Comparison of ENCODE assay signal across 1 cellular context in the genomic region with DNA sequence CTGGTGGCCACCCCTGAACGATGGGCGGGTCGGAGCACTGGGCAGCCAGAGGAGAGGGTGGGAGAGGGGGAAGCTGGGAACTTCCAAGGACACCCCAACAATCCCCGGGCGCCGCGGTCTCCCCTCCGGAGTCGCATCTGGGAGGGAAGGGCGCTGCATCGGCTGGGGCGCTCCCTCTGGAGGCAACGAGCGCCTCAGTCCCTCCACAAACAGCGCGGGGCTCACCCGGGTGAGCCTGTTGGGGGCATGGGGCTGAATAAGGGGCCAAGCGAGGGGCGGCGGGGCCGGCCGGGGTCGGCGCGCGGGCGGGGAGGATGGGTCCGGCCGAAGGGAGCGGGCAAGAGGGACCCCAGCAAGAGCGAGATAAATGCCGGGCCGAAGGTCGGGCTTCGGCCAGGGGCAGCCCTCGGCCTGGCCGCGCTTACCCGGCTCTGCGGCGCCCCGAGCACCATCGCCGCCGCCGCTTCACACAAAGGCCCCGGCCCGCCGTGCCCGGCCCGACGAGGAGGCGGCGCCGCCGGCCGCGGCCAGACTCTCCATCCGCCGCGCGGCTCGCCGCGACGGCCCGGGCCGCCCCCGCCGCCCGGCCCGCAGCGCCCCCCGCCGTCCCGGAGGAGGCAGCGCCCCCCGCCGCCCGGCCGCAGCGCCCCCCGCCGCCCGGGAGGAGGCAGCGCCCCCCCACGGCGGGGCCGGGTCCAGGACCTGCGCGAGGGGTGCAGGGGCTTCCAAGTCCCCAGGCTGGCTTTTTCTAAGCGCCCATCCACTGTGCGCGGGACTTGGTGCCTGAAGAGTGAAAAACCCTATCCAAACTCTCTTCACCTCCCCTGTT.
A peak's percentile ranks its signal among the peaks of the same experiment; 100 is the strongest.
TF ChIP-seq lines count a peak whose summit lies in the region.

Gene ZBTB39 (minus strand): TSS at position 567 of the 829 bp plus-strand sequence. CDS start 1,629 bp downstream, outside the sequence.

TF ChIP-seq in K562, 482 proteins besides CTCF, POLR2A, EP300 and RAD21 (continues in another document):
- TF ChIP-seq POLR2AphosphoS5 (IDR thresholded peaks at IDR 0.05; ENCODE audit: control insufficient read depth, insufficient read depth, low read depth, low read length) (peak; percentile 62; the same call in 1 of the 2 replicates), TAF1 (IDR thresholded peaks at IDR 0.05; ENCODE audit: control insufficient read depth, extremely low read depth, insufficient read depth, low read length, severe bottlenecking) (peak; percentile 19), ZBTB17 (CRISPR knock-in tag; IDR thresholded peaks at IDR 0.05) (0 out of 2 replicates have a peak, but pooled peaks have one; percentile 11), SP2 (IDR thresholded peaks at IDR 0.05; ENCODE audit: extremely low read depth, low read depth, low read length, poor library complexity, severe bottlenecking) (peak; percentile 25), ZBTB11 (CRISPR knock-in tag; IDR thresholded peaks at IDR 0.05) (peak in 1 of 3 experiments; percentile 60; a peak in 2 of 6 replicates), CCNT2 (IDR thresholded peaks at IDR 0.05; ENCODE audit: borderline replicate concordance, extremely low read depth, insufficient read length, low read depth, low read length) (peak; percentile 57), SIN3A (IDR thresholded peaks at IDR 0.05; ENCODE audit: borderline replicate concordance in 2 of 2, control insufficient read depth in 1 of 2, low read depth in 2 of 2, low read length in 2 of 2) (peak; percentile 32 to 62; a peak in 1 of 4 replicates), SMARCB1 (IDR thresholded peaks at IDR 0.05; ENCODE audit: insufficient read length, low read depth) (no peak), CXXC5 (CRISPR knock-in tag; IDR thresholded peaks at IDR 0.05) (peak; percentile 75), ZNF740 (CRISPR knock-in tag; IDR thresholded peaks at IDR 0.05) (peak; percentile 90), ZNF740 (tag; IDR thresholded peaks at IDR 0.05) (peak in 1 of 2 experiments; percentile 93; a peak in 2 of 4 replicates), PML (IDR thresholded peaks at IDR 0.05; ENCODE audit: low read length) (0 out of 2 replicates have a peak, but pooled peaks have one; percentile 12), ZKSCAN3 (CRISPR knock-in tag; IDR thresholded peaks at IDR 0.05) (no peak), RBBP5 (IDR thresholded peaks at IDR 0.05; ENCODE audit: borderline replicate concordance, insufficient read depth, low read length, poor library complexity, severe bottlenecking) (peak; percentile 63), MAZ (CRISPR knock-in tag; conservative IDR thresholded peaks at IDR 0.05 in 1 of 2, IDR thresholded peaks at IDR 0.05 in 1 of 2) (peak; percentile 37 to 45; a peak in 2 of 4 replicates), CTCFL (IDR thresholded peaks at IDR 0.05; ENCODE audit: borderline replicate concordance, insufficient read depth, low read depth, low read length, poor library complexity, severe bottlenecking) (peak; percentile 92), RB1 (IDR thresholded peaks at IDR 0.05; ENCODE audit: low read depth) (peak; percentile 64; the same call in 1 of the 2 replicates), ZBTB7A (IDR thresholded peaks at IDR 0.05; ENCODE audit: borderline replicate concordance, control insufficient read depth, low read depth, low read length) (peak; percentile 96), GABPA (tag; conservative IDR thresholded peaks at IDR 0.05; ENCODE audit: low read depth) (peak; percentile 88), PHB (CRISPR knock-in tag; IDR thresholded peaks at IDR 0.05) (no peak), NR2C2 (CRISPR knock-in tag; IDR thresholded peaks at IDR 0.05) (no peak), NR2C2 (tag; IDR thresholded peaks at IDR 0.05) (peak; percentile 42; the same call in 1 of the 2 replicates), FOXM1 (IDR thresholded peaks at IDR 0.05; ENCODE audit: low read depth) (no peak), FOXM1 (CRISPR knock-in tag; IDR thresholded peaks at IDR 0.05; ENCODE audit: low read depth) (no peak), HMGN3 (IDR thresholded peaks at IDR 0.05; ENCODE audit: borderline replicate concordance, extremely low read depth, insufficient read length, low read depth, low read length) (peak; percentile 51), MYBL2 (IDR thresholded peaks at IDR 0.05; ENCODE audit: low read depth) (no peak), MYBL2 (CRISPR knock-in tag; IDR thresholded peaks at IDR 0.05; ENCODE audit: borderline replicate concordance) (no peak), NRF1 (conservative IDR thresholded peaks at IDR 0.05 in 1 of 2, IDR thresholded peaks at IDR 0.05 in 1 of 2) (peak in 1 of 2 experiments; percentile 54; a peak in 2 of 4 replicates), YY1 (IDR thresholded peaks at IDR 0.05; ENCODE audit: borderline replicate concordance in 1 of 3, control insufficient read depth in 1 of 3, extremely low read depth in 1 of 3, insufficient read depth in 3 of 3, insufficient read length in 1 of 3, insufficient replicate concordance in 2 of 3, low read depth in 1 of 3, low read length in 2 of 3) (peak in 2 of 3 experiments; percentile 16 to 71), POLR2G (IDR thresholded peaks at IDR 0.05; ENCODE audit: low read depth, low read length) (peak; percentile 83), ZNF75A (CRISPR knock-in tag; IDR thresholded peaks at IDR 0.05) (no peak), NFIC (IDR thresholded peaks at IDR 0.05) (no peak), ZNF639 (CRISPR knock-in tag; conservative IDR thresholded peaks at IDR 0.05 in 1 of 2, IDR thresholded peaks at IDR 0.05 in 1 of 2) (peak in 1 of 2 experiments; percentile 84; a peak in 1 of 4 replicates), RBFOX2 (IDR thresholded peaks at IDR 0.05; ENCODE audit: low read depth, low read length) (peak; percentile 68), UBTF (IDR thresholded peaks at IDR 0.05; ENCODE audit: borderline replicate concordance in 1 of 2, low read depth in 2 of 2, low read length in 2 of 2) (0 out of 4 replicates have a peak, but pooled peaks of 1 of the 2 experiments have one; percentile 29), ZFX (CRISPR knock-in tag; IDR thresholded peaks at IDR 0.05) (peak; percentile 69), THAP12 (CRISPR knock-in tag; IDR thresholded peaks at IDR 0.05) (peak; percentile 52; the same call in 1 of the 2 replicates)
- TF ChIP-seq, protein P1, sequence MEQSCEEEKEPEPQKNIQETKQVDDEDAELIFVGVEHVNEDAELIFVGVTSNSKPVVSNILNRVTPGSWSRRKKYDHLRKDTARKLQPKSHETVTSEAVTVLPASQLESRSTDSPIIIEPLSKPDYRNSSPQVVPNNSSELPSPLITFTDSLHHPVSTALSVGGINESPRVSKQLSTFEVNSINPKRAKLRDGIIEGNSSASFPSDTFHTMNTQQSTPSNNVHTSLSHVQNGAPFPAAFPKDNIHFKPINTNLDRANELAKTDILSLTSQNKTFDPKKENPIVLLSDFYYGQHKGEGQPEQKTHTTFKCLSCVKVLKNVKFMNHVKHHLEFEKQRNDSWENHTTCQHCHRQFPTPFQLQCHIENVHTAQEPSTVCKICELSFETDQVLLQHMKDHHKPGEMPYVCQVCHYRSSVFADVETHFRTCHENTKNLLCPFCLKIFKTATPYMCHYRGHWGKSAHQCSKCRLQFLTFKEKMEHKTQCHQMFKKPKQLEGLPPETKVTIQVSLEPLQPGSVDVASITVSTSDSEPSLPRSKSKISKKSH (CRISPR knock-in tag; IDR thresholded peaks at IDR 0.05), result no peak
- TF ChIP-seq, protein P2, sequence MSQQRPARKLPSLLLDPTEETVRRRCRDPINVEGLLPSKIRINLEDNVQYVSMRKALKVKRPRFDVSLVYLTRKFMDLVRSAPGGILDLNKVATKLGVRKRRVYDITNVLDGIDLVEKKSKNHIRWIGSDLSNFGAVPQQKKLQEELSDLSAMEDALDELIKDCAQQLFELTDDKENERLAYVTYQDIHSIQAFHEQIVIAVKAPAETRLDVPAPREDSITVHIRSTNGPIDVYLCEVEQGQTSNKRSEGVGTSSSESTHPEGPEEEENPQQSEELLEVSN (IDR thresholded peaks at IDR 0.05; ENCODE audit: borderline replicate concordance in 1 of 2, extremely low read depth in 1 of 2, insufficient read depth in 1 of 2, insufficient read length in 1 of 2, low read depth in 1 of 2, low read length in 1 of 2, poor library complexity in 1 of 2, severe bottlenecking in 1 of 2), result peak in 1 of 2 experiments; percentile 46
